ENCODE assay signal across 17 cellular contexts in genomic region chr14:103693514-103693913, GRCh38. TPM values are rescaled to one million over a fixed set of nuclear protein-coding genes. Genes with fewer than 3 reads are reported as not detected.
A peak's percentile ranks its signal among the peaks of the same experiment; 100 is the strongest.
DNase-seq lines count a peak whose midpoint lies in the region; ATAC-seq and TF ChIP-seq lines count a peak whose summit lies in the region.
"Had no signal": no experiment of that assay in that cellular context is flagged by ENCODE, and none has a peak within 500 bp of the region (broad histone marks: within the 10 kb centered on the region; RNA-seq: fewer than 3 reads in every experiment).

No MANE protein-coding gene starts in this region.

- H3K4me3 Mint-ChIP-seq in Calu3 (ENCODE audit: low read depth, unreplicated experiment), result no peak overlapping the region
- H3K4me3 Mint-ChIP-seq: activated T-cell treated with anti-CD3 and anti-CD28 coated beads, Interleukin-2, amount 50 U/mL, for 4 hours; mesothelial cell of epicardium; stimulated activated naive B cell treated with anti-CD40 and anti-IgM and Interleukin-4, amounts not matched to agents 10 μg/mL and 1 μg/mL and 100 μg/mL, for 72 hours had no signal

- H3K4me3 ChIP-seq in PC-9 (no peak overlapping the region), esophagus squamous epithelium (no peak overlapping the region), psoas muscle (no peak overlapping the region)
- H3K4me3 ChIP-seq: uterus had no signal

- H3K79me2 ChIP-seq in PC-9 (ENCODE audit: low read depth), result no peaks in the 10 kb centered on the region

- H3K9me3 ChIP-seq in PC-9 (ENCODE audit: insufficient read depth, low read depth) (no peaks in the 10 kb centered on the region), esophagus squamous epithelium (no peaks in the 10 kb centered on the region), psoas muscle (no peaks in the 10 kb centered on the region)
- H3K9me3 ChIP-seq: uterus had no signal

- CTCF ChIA-PET in Calu3 (lab: Charles Lee) (interaction anchor here (0.5 kb wide), 1 partner anchor 13 kb away, joined by 5 read pairs; no protein-coding TSS in a partner anchor), PC-9 (lab: Charles Lee) (no interaction called here)

- no peak overlapping the region for H2AFZ ChIP-seq in PC-9

- DNase-seq in Calu3 (peak; percentile 46), PC-9 (peak; percentile 71 to 99), esophagus squamous epithelium (lab: John Stamatoyannopoulos, UW) (no peak), psoas muscle (no peak), NCI-H2029 (lab: John Stamatoyannopoulos, UW) (no peak), DMS153 treated with DMSO at 0.1 percent for 48 hours (lab: John Stamatoyannopoulos, UW; ENCODE audit: unreplicated experiment) (no peak)
- DNase-seq in NK-92 treated with Interleukin-12 subunit alpha and Interleukin-12 subunit beta, amount 100 ng/mL, for 24 hours (lab: John Stamatoyannopoulos, UW), result no peak
- DNase-seq: activated CD4-positive, alpha-beta T cell treated with anti-CD3 and anti-CD28 coated beads, Interleukin-2, amount 50 U/mL, for 4 hours; activated T-cell treated with anti-CD3 and anti-CD28 coated beads, Interleukin-2, amount 50 U/mL, for 4 hours; cerebellar nuclear complex; NCI-H1105 treated with DMSO at 0.1 percent for 48 hours; NCI-H2171 treated with DMSO at 0.1 percent for 48 hours; stimulated activated naive B cell treated with anti-CD40 and anti-IgM and Interleukin-4, amounts not matched to agents 10 μg/mL and 1 μg/mL and 100 μg/mL, for 72 hours had no signal

- no peak for TF ChIP-seq POLR2A in esophagus squamous epithelium (IDR thresholded peaks at IDR 0.05)

- H3K4me1 Mint-ChIP-seq in Calu3 (ENCODE audit: low read depth, unreplicated experiment), result no peaks in the 10 kb centered on the region

- peaks cover 15% of the 10 kb centered on the region for H3K4me1 ChIP-seq in PC-9 (replicated peaks; ENCODE audit: insufficient read depth)
- peaks cover 20 to 93% (median 48%) of the 10 kb centered on the region in 3 donors for H3K4me1 ChIP-seq in esophagus squamous epithelium
- H3K4me1 ChIP-seq in psoas muscle, result peaks cover 32% of the 10 kb centered on the region

- H3K27ac ChIP-seq in PC-9 (peak overlapping the region; percentile 9), esophagus squamous epithelium (peak overlapping the region; percentile 63 to 87 (median 70)), psoas muscle (no peak overlapping the region)
- H3K27ac ChIP-seq: uterus had no signal

- no peak overlapping the region for H3K27ac Mint-ChIP-seq in Calu3 (ENCODE audit: unreplicated experiment)

- H3K27me3 Mint-ChIP-seq in Calu3 (ENCODE audit: unreplicated experiment), result no peaks in the 10 kb centered on the region
- H3K27me3 Mint-ChIP-seq: IgD-negative memory B cell; stimulated activated naive B cell treated with anti-CD40 and anti-IgM and Interleukin-4, amounts not matched to agents 10 μg/mL and 1 μg/mL and 100 μg/mL, for 72 hours had no signal

- H3K36me3 Mint-ChIP-seq in Calu3 (ENCODE audit: insufficient read depth, unreplicated experiment), result peaks cover 37% of the 10 kb centered on the region
- H3K36me3 Mint-ChIP-seq: IgD-negative memory B cell had no signal

- no peak overlapping the region for H3K4me2 ChIP-seq in PC-9

- BruUV-seq in Calu3 (replicated peaks; lab: Mats Ljungman, UMichigan) (no TSS peak), PC-9 (replicated peaks; lab: Mats Ljungman, UMichigan) (no TSS peak)

- TF ChIP-seq CTCF in Calu3 (IDR thresholded peaks at IDR 0.05; ENCODE audit: unreplicated experiment) (no peak), PC-9 (conservative IDR thresholded peaks at IDR 0.05) (no peak), esophagus squamous epithelium (IDR thresholded peaks at IDR 0.05) (no peak), psoas muscle (IDR thresholded peaks at IDR 0.05) (no peak)

- no peaks in the 10 kb centered on the region for H3K9me3 Mint-ChIP-seq in Calu3 (ENCODE audit: low read depth, unreplicated experiment)
- H3K9me3 Mint-ChIP-seq: activated T-cell treated with anti-CD3 and anti-CD28 coated beads, Interleukin-2, amount 50 U/mL, for 4 hours; IgD-negative memory B cell; mesothelial cell of epicardium; stimulated activated naive B cell treated with anti-CD40 and anti-IgM and Interleukin-4, amounts not matched to agents 10 μg/mL and 1 μg/mL and 100 μg/mL, for 72 hours had no signal

- ATAC-seq in psoas muscle, result peak; percentile 23 to 67 (median 60)
- ATAC-seq in GM21526 (IDR thresholded peaks at IDR 0.05; ENCODE audit: low FRiP score, unreplicated experiment), result no peak
- ATAC-seq: activated T-cell treated with anti-CD3 and anti-CD28 coated beads, Interleukin-2, amount 50 U/mL, for 4 hours; stimulated activated naive B cell treated with anti-CD40 and anti-IgM and Interleukin-4, amounts not matched to agents 10 μg/mL and 1 μg/mL and 100 μg/mL, for 72 hours had no signal

- peaks cover 82% of the 10 kb centered on the region for H3F3A ChIP-seq in PC-9 (ENCODE audit: insufficient read depth, low read depth)

- POLR2A ChIA-PET in PC-9 (lab: Charles Lee; ENCODE audit: unreplicated experiment), result interaction anchor here (0.6 to 0.7 kb wide), 3 partner anchors 12 to 130 kb away, joined by 4 to 19 read pairs (median 4); no protein-coding TSS in a partner anchor

- H3K9me2 ChIP-seq in PC-9 (ENCODE audit: insufficient read depth), result no peaks in the 10 kb centered on the region

- WGBS in esophagus squamous epithelium, 2 donors, result 60 to 65% methylated on average over 3 to 9 of the region's 22 CpGs
- WGBS in psoas muscle, 3 donors, result 39 to 66% (median 44%) methylated on average over 22 of the region's 22 CpGs

- no peaks in the 10 kb centered on the region for H3K27me3 ChIP-seq in PC-9 (ENCODE audit: insufficient read depth, low read depth)
- H3K27me3 ChIP-seq in esophagus squamous epithelium, result no peaks in the 10 kb centered on the region
- H3K27me3 ChIP-seq in psoas muscle (ENCODE audit: insufficient read depth in 3 of 3, low read length in 2 of 3), result no peaks in the 10 kb centered on the region
- H3K27me3 ChIP-seq: uterus had no signal

- H4K20me1 ChIP-seq in PC-9 (ENCODE audit: insufficient read depth), result peaks cover 77% of the 10 kb centered on the region

- intact Hi-C loops in Calu3 (cut with micrococcal nuclease; ENCODE audit: unreplicated experiment) (no loop called here), PC-9 (cut with micrococcal nuclease; ENCODE audit: unreplicated experiment) (loop anchor here (1.0 to 5.0 kb wide), 4 partner anchors 12 to 131 kb away; partner anchors contain the start of genes BAG5, COA8, XRCC3 and ZFYVE21), esophagus squamous epithelium (cut with DNase I) (loop anchor here (10.0 kb wide), 1 partner anchor 119 kb away; no protein-coding TSS in a partner anchor), psoas muscle (cut with DNase I) (no loop called here)

- H3K36me3 ChIP-seq in PC-9 (ENCODE audit: low read depth), result peaks cover 45% of the 10 kb centered on the region
- H3K36me3 ChIP-seq in esophagus squamous epithelium, result peaks cover 20 to 85% (median 31%) of the 10 kb centered on the region in 3 donors
- H3K36me3 ChIP-seq in psoas muscle (ENCODE audit: insufficient read depth in 1 of 2, low read depth in 1 of 2), result peaks cover 5 to 72% of the 10 kb centered on the region in 2 donors
- H3K36me3 ChIP-seq: uterus had no signal

RNA-seq across cellular contexts. Expression of gene XRCC3, which starts 21.7 kb away (rescaled TPM):
- total RNA-seq in Calu3 (2022), result 48.6 and 52.9 TPM in 2 replicates
- 64.1 and 65.1 TPM in 2 replicates for total RNA-seq in PC-9 (2021)
- 10 to 100 TPM; 10.9 to 17.8 (median 12.6) TPM for total RNA-seq in esophagus squamous epithelium
- total RNA-seq in psoas muscle, result 1 to 10 TPM; 1.1 to 2.5 (median 1.4) TPM
- 1 to 10 TPM in 2 of 3 donors, under 1 TPM in 1; 1.00 to 2.5 (median 1.8) TPM for polyA plus RNA-seq in psoas muscle

RNA-seq across cellular contexts. Expression of gene ZFYVE21, which starts 22.1 kb away (rescaled TPM):
- total RNA-seq in Calu3 (2022), result 45.7 and 48.8 TPM in 2 replicates
- total RNA-seq in PC-9 (2021), result 93.3 and 118 TPM in 2 replicates
- 100 to 1,000 TPM in 2 of 4 donors, 10 to 100 TPM in 2; 69.5 to 134 (median 89.3) TPM for total RNA-seq in esophagus squamous epithelium
- 10 to 100 TPM; 14.3 to 27.1 (median 20.8) TPM for total RNA-seq in psoas muscle
- polyA plus RNA-seq in psoas muscle, result 10 to 100 TPM; 14.0 to 21.7 (median 16.9) TPM

Comparison
In these comparisons a context has a peak if more than half of its experiments do, and no peak if none do; other contexts are left out.
1. DNase-seq: peak in Calu3 (single experiment) and PC-9 (2 of 2); none in esophagus squamous epithelium (single experiment), psoas muscle (0 of 2), NK-92 treated with Interleukin-12 subunit alpha and Interleukin-12 subunit beta, amount 100 ng/mL, for 24 hours (single experiment), NCI-H2029 (single experiment) and DMS153 treated with DMSO at 0.1 percent for 48 hours (single experiment).
2. intact Hi-C loops: an anchor here in PC-9 (1.0 to 5.0 kb wide) and esophagus squamous epithelium (10.0 kb wide); none called in Calu3 and psoas muscle.